ENCODE assay signal across 20 cellular contexts in the genomic region with DNA sequence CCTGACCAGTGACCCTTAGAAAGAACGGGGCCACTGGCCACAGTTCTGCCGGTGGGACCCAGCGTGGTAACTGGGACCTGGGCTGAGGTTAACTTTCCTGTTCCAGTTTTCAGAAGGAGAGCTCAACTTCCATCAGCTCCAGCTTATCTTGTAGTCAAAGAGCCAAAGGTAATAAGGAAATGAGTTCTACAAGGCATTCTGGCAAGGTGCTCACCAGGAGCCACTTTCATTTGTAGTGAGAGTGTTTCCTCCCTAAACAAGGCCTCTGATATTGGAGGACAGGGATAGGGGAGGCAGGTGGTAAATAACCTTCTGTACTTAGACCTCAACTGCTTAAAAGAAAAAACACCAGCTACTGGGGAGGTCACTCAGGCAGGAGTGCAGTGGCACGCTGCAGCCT. TPM values are rescaled to one million over a fixed set of nuclear protein-coding genes. Genes with fewer than 3 reads are reported as not detected.
DNase-seq lines count a peak whose midpoint lies in the region; ATAC-seq lines count a peak whose summit lies in the region.
"Had no signal": no experiment of that assay in that cellular context is flagged by ENCODE, and none has a peak within 500 bp of the region (broad histone marks: within the 10 kb centered on the region; RNA-seq: fewer than 3 reads in every experiment).

No MANE protein-coding gene starts in this region.

- no peak for DNase-seq in activated CD4-positive, alpha-beta T cell treated with anti-CD3 and anti-CD28 coated beads for 36 hours
- DNase-seq in activated CD4-positive, alpha-beta T cell treated with anti-CD3 and anti-CD28 coated beads for 1 hour = no peak
- DNase-seq in CD4-positive, CD25-positive, alpha-beta regulatory T cell = no peak
- DNase-seq in activated T-helper 1 cell treated with anti-CD3 and anti-CD28 coated beads, Interleukin-12 subunit alpha, Interleukin-12 subunit beta, Interleukin-2, Interleukin-4 antibody, amounts not matched to agents 30 ng/mL and 10 ng/mL and 1 ng/mL, durations not matched to agents 14 hours and 24 hours and 36 hours (ENCODE audit: low spot score) = no peak
- no peak for DNase-seq in NCI-H1417 treated with DMSO at 0.1 percent for 48 hours (lab: John Stamatoyannopoulos, UW)
- DNase-seq: AML-193; C1 segment of cervical spinal cord; EL; GF-D8; KG1; NCI-H1105; NCI-H2029 treated with DMSO at 0.1 percent for 48 hours; NCI-H345; NCI-H524; NCI-H774; NK-92 treated with Interleukin-12 subunit alpha and Interleukin-12 subunit beta, amount 100 ng/mL, for 24 hours had no signal

- no peaks in the 10 kb centered on the region for H3K9me3 Mint-ChIP-seq in activated CD4-positive, alpha-beta T cell treated with anti-CD3 and anti-CD28 coated beads for 36 hours (ENCODE audit: low read depth)
- no peaks in the 10 kb centered on the region for H3K9me3 Mint-ChIP-seq in CD4-positive, CD25-positive, alpha-beta regulatory T cell
- H3K9me3 Mint-ChIP-seq in activated T-helper 1 cell treated with anti-CD3 and anti-CD28 coated beads, Interleukin-12 subunit alpha, Interleukin-12 subunit beta, Interleukin-2, Interleukin-4 antibody, amounts not matched to agents 30 ng/mL and 10 ng/mL and 1 ng/mL, durations not matched to agents 14 hours and 24 hours and 36 hours = no peaks in the 10 kb centered on the region

- intact Hi-C loops in activated CD4-positive, alpha-beta T cell treated with anti-CD3 and anti-CD28 coated beads for 36 hours (cut with DNase I, micrococcal nuclease) = no loop called here
- intact Hi-C loops in activated T-helper 1 cell treated with anti-CD3 and anti-CD28 coated beads, Interleukin-12 subunit alpha, Interleukin-12 subunit beta, Interleukin-2, Interleukin-4 antibody, amounts not matched to agents 30 ng/mL and 10 ng/mL and 1 ng/mL, durations not matched to agents 14 hours and 24 hours and 36 hours (cut with micrococcal nuclease) = loop anchor here (5.0 kb wide), 1 partner anchor 37 kb away; a partner anchor contains a TSS

- no peak overlapping the region for H3K4me3 ChIP-seq in CD4-positive, CD25-positive, alpha-beta regulatory T cell (ENCODE audit: low read depth, low read length)
- H3K4me3 ChIP-seq in mucosa of rectum (ENCODE audit: low read length in 2 of 2) = no peak overlapping the region

- peak overlapping the region in 1 of 2 donors; percentile 23 for H3K9ac ChIP-seq in mucosa of rectum (ENCODE audit: low read depth in 1 of 2, low read length in 2 of 2)

- CTCF ChIA-PET in activated CD4-positive, alpha-beta T cell treated with anti-CD3 and anti-CD28 coated beads for 36 hours (lab: Charles Lee) = interaction anchor here (0.6 to 1.7 kb wide), 3 partner anchors 27 to 322 kb away, joined by 3 to 4 read pairs (median 4); no protein-coding TSS in a partner anchor

- POLR2A ChIA-PET in activated CD4-positive, alpha-beta T cell treated with anti-CD3 and anti-CD28 coated beads for 36 hours (lab: Charles Lee) = no interaction called here

- H3K27ac ChIP-seq in CD4-positive, CD25-positive, alpha-beta regulatory T cell (ENCODE audit: insufficient read depth, low read length, poor library complexity, severe bottlenecking) = no peak overlapping the region
- H3K27ac ChIP-seq in mucosa of rectum (ENCODE audit: low read depth in 2 of 2, low read length in 2 of 2) = peak overlapping the region; percentile 32 to 64

- peaks cover 4% of the 10 kb centered on the region for H3K36me3 ChIP-seq in CD4-positive, CD25-positive, alpha-beta regulatory T cell (ENCODE audit: control insufficient read depth, insufficient read depth, low read length)
- no peaks in the 10 kb centered on the region for H3K36me3 ChIP-seq in mucosa of rectum (ENCODE audit: control insufficient read depth in 2 of 2, insufficient read depth in 2 of 2, low read length in 2 of 2)

- no peak for ATAC-seq in activated CD4-positive, alpha-beta T cell treated with anti-CD3 and anti-CD28 coated beads for 36 hours
- ATAC-seq in CD4-positive, CD25-positive, alpha-beta regulatory T cell (ENCODE audit: low read depth in 2 of 2) = no peak
- no peak for ATAC-seq in activated CD4-positive, CD25-positive, alpha-beta regulatory T cell treated with anti-CD3 and anti-CD28 coated beads, Interleukin-2, amount 50 U/mL, for 24 hours
- ATAC-seq in GM21447 (IDR thresholded peaks at IDR 0.05; ENCODE audit: unreplicated experiment) = no peak
- ATAC-seq: Panc1 had no signal

- H3K4me1 Mint-ChIP-seq in activated CD4-positive, alpha-beta T cell treated with anti-CD3 and anti-CD28 coated beads for 36 hours = peaks cover 6% of the 10 kb centered on the region
- peaks cover 0 to 40% (median 11%) of the 10 kb centered on the region in 4 donors for H3K4me1 Mint-ChIP-seq in CD4-positive, CD25-positive, alpha-beta regulatory T cell
- H3K4me1 Mint-ChIP-seq in activated T-helper 1 cell treated with anti-CD3 and anti-CD28 coated beads, Interleukin-12 subunit alpha, Interleukin-12 subunit beta, Interleukin-2, Interleukin-4 antibody, amounts not matched to agents 30 ng/mL and 10 ng/mL and 1 ng/mL, durations not matched to agents 14 hours and 24 hours and 36 hours (ENCODE audit: low read depth) = peaks cover 34% of the 10 kb centered on the region

- no peaks in the 10 kb centered on the region for H3K27me3 Mint-ChIP-seq in activated CD4-positive, alpha-beta T cell treated with anti-CD3 and anti-CD28 coated beads for 36 hours
- H3K27me3 Mint-ChIP-seq in CD4-positive, CD25-positive, alpha-beta regulatory T cell = no peaks in the 10 kb centered on the region
- H3K27me3 Mint-ChIP-seq in activated T-helper 1 cell treated with anti-CD3 and anti-CD28 coated beads, Interleukin-12 subunit alpha, Interleukin-12 subunit beta, Interleukin-2, Interleukin-4 antibody, amounts not matched to agents 30 ng/mL and 10 ng/mL and 1 ng/mL, durations not matched to agents 14 hours and 24 hours and 36 hours (ENCODE audit: insufficient read depth) = no peaks in the 10 kb centered on the region

- no peak overlapping the region for H3K4me3 Mint-ChIP-seq in activated CD4-positive, alpha-beta T cell treated with anti-CD3 and anti-CD28 coated beads for 36 hours
- no peak overlapping the region for H3K4me3 Mint-ChIP-seq in CD4-positive, CD25-positive, alpha-beta regulatory T cell
- no peak overlapping the region for H3K4me3 Mint-ChIP-seq in activated T-helper 1 cell treated with anti-CD3 and anti-CD28 coated beads, Interleukin-12 subunit alpha, Interleukin-12 subunit beta, Interleukin-2, Interleukin-4 antibody, amounts not matched to agents 30 ng/mL and 10 ng/mL and 1 ng/mL, durations not matched to agents 14 hours and 24 hours and 36 hours

- peaks cover 6% of the 10 kb centered on the region for H3K36me3 Mint-ChIP-seq in activated CD4-positive, alpha-beta T cell treated with anti-CD3 and anti-CD28 coated beads for 36 hours (ENCODE audit: low read depth)
- peaks cover 6% of the 10 kb centered on the region for H3K36me3 Mint-ChIP-seq in CD4-positive, CD25-positive, alpha-beta regulatory T cell
- peaks cover 17% of the 10 kb centered on the region for H3K36me3 Mint-ChIP-seq in activated T-helper 1 cell treated with anti-CD3 and anti-CD28 coated beads, Interleukin-12 subunit alpha, Interleukin-12 subunit beta, Interleukin-2, Interleukin-4 antibody, amounts not matched to agents 30 ng/mL and 10 ng/mL and 1 ng/mL, durations not matched to agents 14 hours and 24 hours and 36 hours (ENCODE audit: low read depth)

- peaks cover 8% of the 10 kb centered on the region for H3K4me1 ChIP-seq in CD4-positive, CD25-positive, alpha-beta regulatory T cell (ENCODE audit: control insufficient read depth, insufficient read depth, low read length, poor library complexity, severe bottlenecking)
- H3K4me1 ChIP-seq in mucosa of rectum (ENCODE audit: control insufficient read depth in 2 of 2, insufficient read depth in 2 of 2, low read length in 2 of 2) = peaks cover 14 to 15% of the 10 kb centered on the region in 2 donors

- H3K9me3 ChIP-seq in CD4-positive, CD25-positive, alpha-beta regulatory T cell (ENCODE audit: control insufficient read depth in 2 of 2, low read length in 2 of 2) = no peaks in the 10 kb centered on the region
- H3K9me3 ChIP-seq in mucosa of rectum (ENCODE audit: control insufficient read depth in 2 of 2, low read length in 2 of 2) = no peaks in the 10 kb centered on the region

- H3K27ac Mint-ChIP-seq in activated CD4-positive, alpha-beta T cell treated with anti-CD3 and anti-CD28 coated beads for 36 hours = peak overlapping the region; percentile 37
- H3K27ac Mint-ChIP-seq in CD4-positive, CD25-positive, alpha-beta regulatory T cell = peak overlapping the region in 2 of 3 donors; percentile 45 to 81
- H3K27ac Mint-ChIP-seq in activated T-helper 1 cell treated with anti-CD3 and anti-CD28 coated beads, Interleukin-12 subunit alpha, Interleukin-12 subunit beta, Interleukin-2, Interleukin-4 antibody, amounts not matched to agents 30 ng/mL and 10 ng/mL and 1 ng/mL, durations not matched to agents 14 hours and 24 hours and 36 hours = peak overlapping the region; percentile 52

- H3K27me3 ChIP-seq in CD4-positive, CD25-positive, alpha-beta regulatory T cell (ENCODE audit: control insufficient read depth, insufficient read depth, low read length) = no peaks in the 10 kb centered on the region
- H3K27me3 ChIP-seq in mucosa of rectum (ENCODE audit: control insufficient read depth in 2 of 2, insufficient read depth in 2 of 2, low read length in 2 of 2) = no peaks in the 10 kb centered on the region

RNA-seq across cellular contexts. Expression of a gene that starts 38.1 kb away (rescaled TPM):
- total RNA-seq in activated CD4-positive, alpha-beta T cell treated with anti-CD3 and anti-CD28 coated beads for 36 hours = 10 to 100 TPM; 19.4 to 21.2 TPM
- total RNA-seq in CD4-positive, CD25-positive, alpha-beta regulatory T cell = 85.3 TPM
- polyA plus RNA-seq in CD4-positive, CD25-positive, alpha-beta regulatory T cell = 1 to 10 TPM; 4.1 to 7.2 (median 5.9) TPM
- total RNA-seq in activated T-helper 1 cell treated with anti-CD3 and anti-CD28 coated beads, Interleukin-12 subunit alpha, Interleukin-12 subunit beta, Interleukin-2, Interleukin-4 antibody, amounts not matched to agents 30 ng/mL and 10 ng/mL and 1 ng/mL, durations not matched to agents 14 hours and 24 hours and 36 hours = 28.0 and 29.6 TPM in 2 replicates

RNA-seq across cellular contexts. Expression of a gene that starts 42.4 kb away (rescaled TPM):
- under 1 TPM; 0.19 to 0.27 TPM for total RNA-seq in activated CD4-positive, alpha-beta T cell treated with anti-CD3 and anti-CD28 coated beads for 36 hours
- 0.42 TPM for total RNA-seq in CD4-positive, CD25-positive, alpha-beta regulatory T cell
- under 1 TPM in 3 of 4 donors, not detected in 1; 0.09 to 0.42 (median 0.21) TPM for polyA plus RNA-seq in CD4-positive, CD25-positive, alpha-beta regulatory T cell
- total RNA-seq in activated T-helper 1 cell treated with anti-CD3 and anti-CD28 coated beads, Interleukin-12 subunit alpha, Interleukin-12 subunit beta, Interleukin-2, Interleukin-4 antibody, amounts not matched to agents 30 ng/mL and 10 ng/mL and 1 ng/mL, durations not matched to agents 14 hours and 24 hours and 36 hours = 0.26 and 0.29 TPM in 2 replicates

RNA-seq across cellular contexts. Expression of a gene that starts 47.6 kb away (rescaled TPM):
- 10 to 100 TPM; 21.6 to 33.2 TPM for total RNA-seq in activated CD4-positive, alpha-beta T cell treated with anti-CD3 and anti-CD28 coated beads for 36 hours
- 120 TPM for total RNA-seq in CD4-positive, CD25-positive, alpha-beta regulatory T cell
- polyA plus RNA-seq in CD4-positive, CD25-positive, alpha-beta regulatory T cell = 10 to 100 TPM; 29.9 to 48.5 (median 40.4) TPM
- 25.8 and 27.4 TPM in 2 replicates for total RNA-seq in activated T-helper 1 cell treated with anti-CD3 and anti-CD28 coated beads, Interleukin-12 subunit alpha, Interleukin-12 subunit beta, Interleukin-2, Interleukin-4 antibody, amounts not matched to agents 30 ng/mL and 10 ng/mL and 1 ng/mL, durations not matched to agents 14 hours and 24 hours and 36 hours

RNA-seq across cellular contexts. Expression of a gene that starts 51.7 kb away (rescaled TPM):
- 10 to 100 TPM; 10.7 to 11.4 TPM for total RNA-seq in activated CD4-positive, alpha-beta T cell treated with anti-CD3 and anti-CD28 coated beads for 36 hours
- 6.6 TPM for total RNA-seq in CD4-positive, CD25-positive, alpha-beta regulatory T cell
- not detected for polyA plus RNA-seq in CD4-positive, CD25-positive, alpha-beta regulatory T cell
- total RNA-seq in activated T-helper 1 cell treated with anti-CD3 and anti-CD28 coated beads, Interleukin-12 subunit alpha, Interleukin-12 subunit beta, Interleukin-2, Interleukin-4 antibody, amounts not matched to agents 30 ng/mL and 10 ng/mL and 1 ng/mL, durations not matched to agents 14 hours and 24 hours and 36 hours = 13.6 and 15.0 TPM in 2 replicates
